ENCODE assay signal across 8 cellular contexts in the genomic region with DNA sequence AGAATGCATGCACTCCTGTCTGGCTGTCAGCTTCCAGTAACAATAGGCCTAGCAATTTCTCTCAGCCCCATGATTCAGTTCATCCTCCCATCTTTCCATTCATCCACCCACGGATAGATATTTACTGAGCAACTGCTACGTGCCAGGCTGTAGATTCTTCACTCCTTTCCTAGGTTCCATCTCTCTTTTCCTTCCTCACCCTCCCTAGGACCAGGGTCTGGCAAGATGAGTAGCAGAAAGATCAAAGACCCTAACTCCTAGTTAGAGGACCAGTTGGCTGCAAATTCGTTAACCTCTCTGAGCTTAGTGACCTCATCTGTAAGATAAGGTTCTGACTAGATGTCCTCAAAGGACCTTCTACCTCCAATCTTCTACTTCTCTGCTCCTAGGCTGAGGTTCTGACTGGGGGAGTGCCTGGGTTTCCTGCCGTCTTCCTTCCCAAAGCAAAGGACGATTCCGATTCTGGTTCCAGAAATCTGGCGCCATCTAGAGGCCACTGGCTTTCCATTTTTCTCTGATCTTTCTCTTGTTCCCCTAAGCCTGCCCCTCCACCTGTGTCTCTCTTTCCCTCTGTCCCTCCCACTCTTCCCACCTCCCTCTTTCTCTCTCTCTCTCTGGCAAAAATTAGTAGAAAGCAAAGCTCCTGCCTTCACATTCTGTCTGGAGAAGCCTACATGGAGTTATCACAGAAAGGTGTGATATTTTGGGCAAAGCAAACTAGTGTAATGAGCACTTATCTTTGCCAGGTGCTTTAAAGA. TPM values are rescaled to one million over a fixed set of nuclear protein-coding genes. Genes with fewer than 3 reads are reported as not detected.
DNase-seq lines count a peak whose midpoint lies in the region; ATAC-seq and TF ChIP-seq lines count a peak whose summit lies in the region.

No MANE protein-coding gene starts in this region.

- no peak overlapping the region for H3K27ac ChIP-seq in thoracic aorta

- no peaks in the 10 kb centered on the region for H3K27me3 ChIP-seq in thoracic aorta (replicated peaks; ENCODE audit: insufficient read depth)

- H3K4me3 ChIP-seq in fibroblast of villous mesenchyme (ENCODE audit: low read depth, low read length), result no peak overlapping the region
- no peak overlapping the region for H3K4me3 ChIP-seq in thoracic aorta

- H3K9me3 ChIP-seq in thoracic aorta, result no peaks in the 10 kb centered on the region

- H3K36me3 ChIP-seq in thoracic aorta, result no peaks in the 10 kb centered on the region

- H3K4me1 ChIP-seq in thoracic aorta (ENCODE audit: control insufficient read depth in 1 of 2, low read depth in 2 of 2), result peaks cover 5 to 15% of the 10 kb centered on the region in 2 donors

- ATAC-seq in omental fat pad (ENCODE audit: low FRiP score) (peak; percentile 37), thoracic aorta (ENCODE audit: insufficient number of reproducible peaks, low FRiP score, low read depth) (no peak), HG03108 (IDR thresholded peaks at IDR 0.05; ENCODE audit: unreplicated experiment) (no peak)

- TF ChIP-seq CTCF in fibroblast of villous mesenchyme (IDR thresholded peaks at IDR 0.05; ENCODE audit: insufficient read depth, low read depth, low read length) (peak; percentile 73), omental fat pad (IDR thresholded peaks at IDR 0.05) (peak in 1 of 3 donors; percentile 31), thoracic aorta (IDR thresholded peaks at IDR 0.05) (peak; percentile 67)

- DNase-seq in DMS 273 (lab: John Stamatoyannopoulos, UW; ENCODE audit: unreplicated experiment) (peak; percentile 84), KG1 (lab: John Stamatoyannopoulos, UW) (peak; percentile 28), RPMI7951 (ENCODE audit: low read depth) (peak; percentile 70), fibroblast of villous mesenchyme (ENCODE audit: low read depth) (peak; percentile 74), omental fat pad (ENCODE audit: low spot score) (peak; percentile 45), thoracic aorta (ENCODE audit: low spot score) (no peak)
- peak; percentile 37 to 42 for DNase-seq in activated T-helper 1 cell treated with anti-CD3 and anti-CD28 coated beads, Interleukin-2, amount 50 U/mL, for 16 hours (ENCODE audit: low read depth in 1 of 2, low spot score in 1 of 2)

RNA-seq across cellular contexts. Expression of gene TBATA, which starts 26.2 kb away (rescaled TPM):
- total RNA-seq in RPMI7951 (2014; rRNA removed; shearing (Covaris generic)), result not detected in 2 replicates
- not detected in 2 replicates for total RNA-seq in fibroblast of villous mesenchyme
- total RNA-seq in omental fat pad, result not detected
- not detected for total RNA-seq in thoracic aorta

RNA-seq across cellular contexts. Expression of gene SGPL1, which starts 56.8 kb away (rescaled TPM):
- total RNA-seq in RPMI7951 (2014; rRNA removed; shearing (Covaris generic)), result 14.1 and 23.0 TPM in 2 replicates
- 50.9 and 54.4 TPM in 2 replicates for total RNA-seq in fibroblast of villous mesenchyme
- total RNA-seq in omental fat pad, result 10 to 100 TPM; 27.8 to 35.3 (median 30.2) TPM
- 10 to 100 TPM; 15.0 to 26.0 TPM for total RNA-seq in thoracic aorta
